In genomic region chr16:88487920-88488842, GRCh38 we compare ENCODE assay signal across 1 cellular context.
A peak's percentile ranks its signal among the peaks of the same experiment; 100 is the strongest.
TF ChIP-seq lines count a peak whose summit lies in the region.

No MANE protein-coding gene starts in this region.

TF ChIP-seq in HepG2, 621 proteins besides CTCF, POLR2A, EP300 and RAD21 (continued from another document and continues in another):
- TF ChIP-seq, protein P1, sequence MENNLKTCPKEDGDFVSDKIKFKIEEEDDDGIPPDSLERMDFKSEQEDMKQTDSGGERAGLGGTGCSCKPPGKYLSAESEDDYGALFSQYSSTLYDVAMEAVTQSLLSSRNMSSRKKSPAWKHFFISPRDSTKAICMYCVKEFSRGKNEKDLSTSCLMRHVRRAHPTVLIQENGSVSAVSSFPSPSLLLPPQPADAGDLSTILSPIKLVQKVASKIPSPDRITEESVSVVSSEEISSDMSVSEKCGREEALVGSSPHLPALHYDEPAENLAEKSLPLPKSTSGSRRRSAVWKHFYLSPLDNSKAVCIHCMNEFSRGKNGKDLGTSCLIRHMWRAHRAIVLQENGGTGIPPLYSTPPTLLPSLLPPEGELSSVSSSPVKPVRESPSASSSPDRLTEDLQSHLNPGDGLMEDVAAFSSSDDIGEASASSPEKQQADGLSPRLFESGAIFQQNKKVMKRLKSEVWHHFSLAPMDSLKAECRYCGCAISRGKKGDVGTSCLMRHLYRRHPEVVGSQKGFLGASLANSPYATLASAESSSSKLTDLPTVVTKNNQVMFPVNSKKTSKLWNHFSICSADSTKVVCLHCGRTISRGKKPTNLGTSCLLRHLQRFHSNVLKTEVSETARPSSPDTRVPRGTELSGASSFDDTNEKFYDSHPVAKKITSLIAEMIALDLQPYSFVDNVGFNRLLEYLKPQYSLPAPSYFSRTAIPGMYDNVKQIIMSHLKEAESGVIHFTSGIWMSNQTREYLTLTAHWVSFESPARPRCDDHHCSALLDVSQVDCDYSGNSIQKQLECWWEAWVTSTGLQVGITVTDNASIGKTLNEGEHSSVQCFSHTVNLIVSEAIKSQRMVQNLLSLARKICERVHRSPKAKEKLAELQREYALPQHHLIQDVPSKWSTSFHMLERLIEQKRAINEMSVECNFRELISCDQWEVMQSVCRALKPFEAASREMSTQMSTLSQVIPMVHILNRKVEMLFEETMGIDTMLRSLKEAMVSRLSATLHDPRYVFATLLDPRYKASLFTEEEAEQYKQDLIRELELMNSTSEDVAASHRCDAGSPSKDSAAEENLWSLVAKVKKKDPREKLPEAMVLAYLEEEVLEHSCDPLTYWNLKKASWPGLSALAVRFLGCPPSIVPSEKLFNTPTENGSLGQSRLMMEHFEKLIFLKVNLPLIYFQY (CRISPR knock-in tag; IDR thresholded peaks at IDR 0.05; ENCODE audit: borderline replicate concordance) = peak; percentile 99
- TF ChIP-seq BCL6 (CRISPR knock-in tag; IDR thresholded peaks at IDR 0.05) (peak; percentile 94), ISL2 (CRISPR knock-in tag; IDR thresholded peaks at IDR 0.05) (peak; percentile 96), PRDM10 (CRISPR knock-in tag; IDR thresholded peaks at IDR 0.05; ENCODE audit: low read depth) (peak; percentile 94), ZNF337 (CRISPR knock-in tag; IDR thresholded peaks at IDR 0.05; ENCODE audit: borderline replicate concordance, low read depth) (peak; percentile 100), ARNTL (CRISPR knock-in tag; IDR thresholded peaks at IDR 0.05) (peak; percentile 100), ZNF331 (CRISPR knock-in tag; IDR thresholded peaks at IDR 0.05) (peak; percentile 99), HOXA7 (CRISPR knock-in tag; IDR thresholded peaks at IDR 0.05) (peak; percentile 100), ZNF572 (CRISPR knock-in tag; IDR thresholded peaks at IDR 0.05) (peak; percentile 100), GATA4 (IDR thresholded peaks at IDR 0.05; ENCODE audit: borderline replicate concordance, low read depth) (peak; percentile 89), MATR3 (CRISPR knock-in tag; IDR thresholded peaks at IDR 0.05) (no peak), ZNF781 (CRISPR knock-in tag; IDR thresholded peaks at IDR 0.05; ENCODE audit: borderline replicate concordance, not compliant biosample characterization) (peak; percentile 100), JUND (CRISPR knock-in tag; IDR thresholded peaks at IDR 0.05) (peak; percentile 98), CREB3 (CRISPR knock-in tag; IDR thresholded peaks at IDR 0.05) (peak; percentile 100), GABPA (IDR thresholded peaks at IDR 0.05; ENCODE audit: low read depth, low read length) (no peak), GABPA (CRISPR knock-in tag; IDR thresholded peaks at IDR 0.05; ENCODE audit: low read depth) (peak; percentile 70), MIER3 (CRISPR knock-in tag; IDR thresholded peaks at IDR 0.05; ENCODE audit: borderline replicate concordance) (peak; percentile 100), MTF1 (CRISPR knock-in tag; IDR thresholded peaks at IDR 0.05) (peak; percentile 99), ZNF782 (CRISPR knock-in tag; IDR thresholded peaks at IDR 0.05; ENCODE audit: borderline replicate concordance) (peak; percentile 100), MEF2D (CRISPR knock-in tag; IDR thresholded peaks at IDR 0.05) (peak; percentile 100), FOXM1 (CRISPR knock-in tag; IDR thresholded peaks at IDR 0.05) (peak; percentile 97), RNF2 (conservative IDR thresholded peaks at IDR 0.05; ENCODE audit: low read depth) (peak; percentile 100), EZH2 (conservative IDR thresholded peaks at IDR 0.05; ENCODE audit: low read depth, low read length) (no peak), ZNF567 (CRISPR knock-in tag; IDR thresholded peaks at IDR 0.05; ENCODE audit: borderline replicate concordance) (peak; percentile 100), WIZ (CRISPR knock-in tag; IDR thresholded peaks at IDR 0.05) (peak; percentile 100), ZNF546 (CRISPR knock-in tag; conservative IDR thresholded peaks at IDR 0.05) (peak; percentile 100), ZNF644 (CRISPR knock-in tag; IDR thresholded peaks at IDR 0.05; ENCODE audit: low read depth) (peak; percentile 91), SMYD3 (CRISPR knock-in tag; IDR thresholded peaks at IDR 0.05) (peak; percentile 100), SIX4 (CRISPR knock-in tag; IDR thresholded peaks at IDR 0.05) (peak; percentile 95), ZZZ3 (CRISPR knock-in tag; IDR thresholded peaks at IDR 0.05; ENCODE audit: borderline replicate concordance) (peak; percentile 100), HOXA9 (CRISPR knock-in tag; IDR thresholded peaks at IDR 0.05; ENCODE audit: borderline replicate concordance) (peak; percentile 100), HNRNPK (IDR thresholded peaks at IDR 0.05; ENCODE audit: low read depth, low read length, poor library complexity, severe bottlenecking) (no peak), ZFP41 (CRISPR knock-in tag; IDR thresholded peaks at IDR 0.05; ENCODE audit: borderline replicate concordance) (peak; percentile 100)
- TF ChIP-seq, protein P2, sequence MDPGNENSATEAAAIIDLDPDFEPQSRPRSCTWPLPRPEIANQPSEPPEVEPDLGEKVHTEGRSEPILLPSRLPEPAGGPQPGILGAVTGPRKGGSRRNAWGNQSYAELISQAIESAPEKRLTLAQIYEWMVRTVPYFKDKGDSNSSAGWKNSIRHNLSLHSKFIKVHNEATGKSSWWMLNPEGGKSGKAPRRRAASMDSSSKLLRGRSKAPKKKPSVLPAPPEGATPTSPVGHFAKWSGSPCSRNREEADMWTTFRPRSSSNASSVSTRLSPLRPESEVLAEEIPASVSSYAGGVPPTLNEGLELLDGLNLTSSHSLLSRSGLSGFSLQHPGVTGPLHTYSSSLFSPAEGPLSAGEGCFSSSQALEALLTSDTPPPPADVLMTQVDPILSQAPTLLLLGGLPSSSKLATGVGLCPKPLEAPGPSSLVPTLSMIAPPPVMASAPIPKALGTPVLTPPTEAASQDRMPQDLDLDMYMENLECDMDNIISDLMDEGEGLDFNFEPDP (CRISPR knock-in tag; conservative IDR thresholded peaks at IDR 0.05) = peak; percentile 100
- TF ChIP-seq, protein P3, sequence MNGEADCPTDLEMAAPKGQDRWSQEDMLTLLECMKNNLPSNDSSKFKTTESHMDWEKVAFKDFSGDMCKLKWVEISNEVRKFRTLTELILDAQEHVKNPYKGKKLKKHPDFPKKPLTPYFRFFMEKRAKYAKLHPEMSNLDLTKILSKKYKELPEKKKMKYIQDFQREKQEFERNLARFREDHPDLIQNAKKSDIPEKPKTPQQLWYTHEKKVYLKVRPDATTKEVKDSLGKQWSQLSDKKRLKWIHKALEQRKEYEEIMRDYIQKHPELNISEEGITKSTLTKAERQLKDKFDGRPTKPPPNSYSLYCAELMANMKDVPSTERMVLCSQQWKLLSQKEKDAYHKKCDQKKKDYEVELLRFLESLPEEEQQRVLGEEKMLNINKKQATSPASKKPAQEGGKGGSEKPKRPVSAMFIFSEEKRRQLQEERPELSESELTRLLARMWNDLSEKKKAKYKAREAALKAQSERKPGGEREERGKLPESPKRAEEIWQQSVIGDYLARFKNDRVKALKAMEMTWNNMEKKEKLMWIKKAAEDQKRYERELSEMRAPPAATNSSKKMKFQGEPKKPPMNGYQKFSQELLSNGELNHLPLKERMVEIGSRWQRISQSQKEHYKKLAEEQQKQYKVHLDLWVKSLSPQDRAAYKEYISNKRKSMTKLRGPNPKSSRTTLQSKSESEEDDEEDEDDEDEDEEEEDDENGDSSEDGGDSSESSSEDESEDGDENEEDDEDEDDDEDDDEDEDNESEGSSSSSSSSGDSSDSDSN (CRISPR knock-in tag; IDR thresholded peaks at IDR 0.05) = peak; percentile 99
- TF ChIP-seq, protein P4, sequence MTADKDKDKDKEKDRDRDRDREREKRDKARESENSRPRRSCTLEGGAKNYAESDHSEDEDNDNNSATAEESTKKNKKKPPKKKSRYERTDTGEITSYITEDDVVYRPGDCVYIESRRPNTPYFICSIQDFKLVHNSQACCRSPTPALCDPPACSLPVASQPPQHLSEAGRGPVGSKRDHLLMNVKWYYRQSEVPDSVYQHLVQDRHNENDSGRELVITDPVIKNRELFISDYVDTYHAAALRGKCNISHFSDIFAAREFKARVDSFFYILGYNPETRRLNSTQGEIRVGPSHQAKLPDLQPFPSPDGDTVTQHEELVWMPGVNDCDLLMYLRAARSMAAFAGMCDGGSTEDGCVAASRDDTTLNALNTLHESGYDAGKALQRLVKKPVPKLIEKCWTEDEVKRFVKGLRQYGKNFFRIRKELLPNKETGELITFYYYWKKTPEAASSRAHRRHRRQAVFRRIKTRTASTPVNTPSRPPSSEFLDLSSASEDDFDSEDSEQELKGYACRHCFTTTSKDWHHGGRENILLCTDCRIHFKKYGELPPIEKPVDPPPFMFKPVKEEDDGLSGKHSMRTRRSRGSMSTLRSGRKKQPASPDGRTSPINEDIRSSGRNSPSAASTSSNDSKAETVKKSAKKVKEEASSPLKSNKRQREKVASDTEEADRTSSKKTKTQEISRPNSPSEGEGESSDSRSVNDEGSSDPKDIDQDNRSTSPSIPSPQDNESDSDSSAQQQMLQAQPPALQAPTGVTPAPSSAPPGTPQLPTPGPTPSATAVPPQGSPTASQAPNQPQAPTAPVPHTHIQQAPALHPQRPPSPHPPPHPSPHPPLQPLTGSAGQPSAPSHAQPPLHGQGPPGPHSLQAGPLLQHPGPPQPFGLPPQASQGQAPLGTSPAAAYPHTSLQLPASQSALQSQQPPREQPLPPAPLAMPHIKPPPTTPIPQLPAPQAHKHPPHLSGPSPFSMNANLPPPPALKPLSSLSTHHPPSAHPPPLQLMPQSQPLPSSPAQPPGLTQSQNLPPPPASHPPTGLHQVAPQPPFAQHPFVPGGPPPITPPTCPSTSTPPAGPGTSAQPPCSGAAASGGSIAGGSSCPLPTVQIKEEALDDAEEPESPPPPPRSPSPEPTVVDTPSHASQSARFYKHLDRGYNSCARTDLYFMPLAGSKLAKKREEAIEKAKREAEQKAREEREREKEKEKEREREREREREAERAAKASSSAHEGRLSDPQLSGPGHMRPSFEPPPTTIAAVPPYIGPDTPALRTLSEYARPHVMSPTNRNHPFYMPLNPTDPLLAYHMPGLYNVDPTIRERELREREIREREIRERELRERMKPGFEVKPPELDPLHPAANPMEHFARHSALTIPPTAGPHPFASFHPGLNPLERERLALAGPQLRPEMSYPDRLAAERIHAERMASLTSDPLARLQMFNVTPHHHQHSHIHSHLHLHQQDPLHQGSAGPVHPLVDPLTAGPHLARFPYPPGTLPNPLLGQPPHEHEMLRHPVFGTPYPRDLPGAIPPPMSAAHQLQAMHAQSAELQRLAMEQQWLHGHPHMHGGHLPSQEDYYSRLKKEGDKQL (CRISPR knock-in tag; IDR thresholded peaks at IDR 0.05; ENCODE audit: low read depth) = peak; percentile 96
- TF ChIP-seq, protein P5, sequence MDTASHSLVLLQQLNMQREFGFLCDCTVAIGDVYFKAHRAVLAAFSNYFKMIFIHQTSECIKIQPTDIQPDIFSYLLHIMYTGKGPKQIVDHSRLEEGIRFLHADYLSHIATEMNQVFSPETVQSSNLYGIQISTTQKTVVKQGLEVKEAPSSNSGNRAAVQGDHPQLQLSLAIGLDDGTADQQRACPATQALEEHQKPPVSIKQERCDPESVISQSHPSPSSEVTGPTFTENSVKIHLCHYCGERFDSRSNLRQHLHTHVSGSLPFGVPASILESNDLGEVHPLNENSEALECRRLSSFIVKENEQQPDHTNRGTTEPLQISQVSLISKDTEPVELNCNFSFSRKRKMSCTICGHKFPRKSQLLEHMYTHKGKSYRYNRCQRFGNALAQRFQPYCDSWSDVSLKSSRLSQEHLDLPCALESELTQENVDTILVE (CRISPR knock-in tag; IDR thresholded peaks at IDR 0.05) = peak; percentile 100
- TF ChIP-seq, protein P6, sequence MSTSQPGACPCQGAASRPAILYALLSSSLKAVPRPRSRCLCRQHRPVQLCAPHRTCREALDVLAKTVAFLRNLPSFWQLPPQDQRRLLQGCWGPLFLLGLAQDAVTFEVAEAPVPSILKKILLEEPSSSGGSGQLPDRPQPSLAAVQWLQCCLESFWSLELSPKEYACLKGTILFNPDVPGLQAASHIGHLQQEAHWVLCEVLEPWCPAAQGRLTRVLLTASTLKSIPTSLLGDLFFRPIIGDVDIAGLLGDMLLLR (CRISPR knock-in tag; IDR thresholded peaks at IDR 0.05) = peak; percentile 100
- TF ChIP-seq, protein P7, sequence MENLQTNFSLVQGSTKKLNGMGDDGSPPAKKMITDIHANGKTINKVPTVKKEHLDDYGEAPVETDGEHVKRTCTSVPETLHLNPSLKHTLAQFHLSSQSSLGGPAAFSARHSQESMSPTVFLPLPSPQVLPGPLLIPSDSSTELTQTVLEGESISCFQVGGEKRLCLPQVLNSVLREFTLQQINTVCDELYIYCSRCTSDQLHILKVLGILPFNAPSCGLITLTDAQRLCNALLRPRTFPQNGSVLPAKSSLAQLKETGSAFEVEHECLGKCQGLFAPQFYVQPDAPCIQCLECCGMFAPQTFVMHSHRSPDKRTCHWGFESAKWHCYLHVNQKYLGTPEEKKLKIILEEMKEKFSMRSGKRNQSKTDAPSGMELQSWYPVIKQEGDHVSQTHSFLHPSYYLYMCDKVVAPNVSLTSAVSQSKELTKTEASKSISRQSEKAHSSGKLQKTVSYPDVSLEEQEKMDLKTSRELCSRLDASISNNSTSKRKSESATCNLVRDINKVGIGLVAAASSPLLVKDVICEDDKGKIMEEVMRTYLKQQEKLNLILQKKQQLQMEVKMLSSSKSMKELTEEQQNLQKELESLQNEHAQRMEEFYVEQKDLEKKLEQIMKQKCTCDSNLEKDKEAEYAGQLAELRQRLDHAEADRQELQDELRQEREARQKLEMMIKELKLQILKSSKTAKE (CRISPR knock-in tag; IDR thresholded peaks at IDR 0.05; ENCODE audit: borderline replicate concordance) = peak; percentile 99
